15 cellular contexts compared by ENCODE assay signal in genomic region chr17:55870044-55870443, GRCh38.
DNase-seq lines count a peak whose midpoint lies in the region; TF ChIP-seq lines count a peak whose summit lies in the region.
"Had no signal": no experiment of that assay in that cellular context is flagged by ENCODE, and none has a peak within 500 bp of the region (broad histone marks: within the 10 kb centered on the region; RNA-seq: fewer than 3 reads in every experiment).

No MANE protein-coding gene starts in this region.

- H3K9me3 ChIP-seq in HUES64 (ENCODE audit: insufficient read depth, low read depth, low read length) (peaks cover 15% of the 10 kb centered on the region), endodermal cell (ENCODE audit: control insufficient read depth, low read length) (no peaks in the 10 kb centered on the region), mammary epithelial cell (replicated peaks; ENCODE audit: insufficient read depth, low read length) (no peaks in the 10 kb centered on the region)

- DNase-seq in H7 (peak; percentile 2), endodermal cell (peak; percentile 60), mesendoderm (peak; percentile 2), cerebellar cortex (ENCODE audit: low spot score) (no peak), mammary epithelial cell (no peak)
- DNase-seq in activated CD8-positive, alpha-beta memory T cell treated with anti-CD3 and anti-CD28 coated beads, Interleukin-2, amount 50 U/mL, for 4 hours = no peak
- DNase-seq: Calu3; CD8-positive, alpha-beta T cell; DMS79 treated with DMSO at 0.1 percent for 48 hours; KBM-7 had no signal

- H3K36me3 Mint-ChIP-seq in endodermal cell (ENCODE audit: low read depth) = peaks cover 1% of the 10 kb centered on the region
- H3K36me3 Mint-ChIP-seq: CD8-positive, alpha-beta T cell; IgD-negative memory B cell had no signal

- H3K4me1 ChIP-seq in HUES64 (ENCODE audit: insufficient read depth, low read length) (no peaks in the 10 kb centered on the region), endodermal cell (ENCODE audit: control insufficient read depth, insufficient read depth, low read length) (no peaks in the 10 kb centered on the region), mesendoderm (ENCODE audit: control insufficient read depth, low read depth, low read length) (no peaks in the 10 kb centered on the region), mammary epithelial cell (ENCODE audit: insufficient read depth, low read length) (no peaks in the 10 kb centered on the region)
- H3K4me1 ChIP-seq: BLaER1 treated with 17β-estradiol and CSF1 and Interleukin-3, amounts not matched to agents 10 nM and 100 nM had no signal

- H2AFZ ChIP-seq in mammary epithelial cell (ENCODE audit: low read depth, low read length) = no peak overlapping the region

- H4K5ac ChIP-seq in mesendoderm (ENCODE audit: low read length) = no peak overlapping the region

- no peak overlapping the region for H3K27ac Mint-ChIP-seq in endodermal cell
- H3K27ac Mint-ChIP-seq: B cell; CD8-positive, alpha-beta T cell; IgD-negative memory B cell had no signal

- H2AK5ac ChIP-seq in mesendoderm (ENCODE audit: low read length) = no peak overlapping the region

- in situ Hi-C loops in mammary epithelial cell (cut with MboI; ENCODE audit: low sequenced_read_pairs in 2 of 2) = no loop called here

- H3K27me3 Mint-ChIP-seq in endodermal cell (ENCODE audit: insufficient read depth) = no peaks in the 10 kb centered on the region
- H3K27me3 Mint-ChIP-seq: B cell, IgD-negative memory B cell had no signal

- no TSS peak for BruUV-seq in mammary epithelial cell (replicated peaks; lab: Mats Ljungman, UMichigan)

- H3K27ac ChIP-seq in HUES64 (ENCODE audit: low read depth, low read length) (peak overlapping the region; percentile 82; the same call in 1 of the 2 replicates), endodermal cell (ENCODE audit: low read depth, low read length) (no peak overlapping the region), mesendoderm (ENCODE audit: low read depth, low read length) (no peak overlapping the region), mammary epithelial cell (ENCODE audit: insufficient read depth, low read depth, low read length) (no peak overlapping the region)
- H3K27ac ChIP-seq: BLaER1 treated with 17β-estradiol and CSF1 and Interleukin-3, amounts not matched to agents 10 nM and 100 nM had no signal

- no peak overlapping the region for H3K23ac ChIP-seq in mesendoderm (ENCODE audit: low read length)

- H3K4ac ChIP-seq in mesendoderm (ENCODE audit: low read depth, low read length) = no peak overlapping the region

- no peak overlapping the region for H3K4me2 ChIP-seq in mesendoderm (ENCODE audit: low read length)
- no peak overlapping the region for H3K4me2 ChIP-seq in mammary epithelial cell (ENCODE audit: insufficient read depth, low read depth, low read length)
- H3K4me2 ChIP-seq: BLaER1 treated with 17β-estradiol and CSF1 and Interleukin-3, amounts not matched to agents 10 nM and 100 nM had no signal

- H2BK120ac ChIP-seq in mesendoderm (ENCODE audit: low read depth, low read length) = no peak overlapping the region

- no peak overlapping the region; the same call in 1 of the 2 replicates for H3K9ac ChIP-seq in HUES64 (ENCODE audit: low read depth, low read length)
- no peak overlapping the region for H3K9ac ChIP-seq in endodermal cell (ENCODE audit: extremely low read depth, low read length, poor library complexity, severe bottlenecking)
- no peak overlapping the region for H3K9ac ChIP-seq in mesendoderm (ENCODE audit: low read length)
- H3K9ac ChIP-seq in mammary epithelial cell (ENCODE audit: insufficient read depth, low read length) = no peak overlapping the region
- H3K9ac ChIP-seq: BLaER1 treated with 17β-estradiol and CSF1 and Interleukin-3, amounts not matched to agents 10 nM and 100 nM had no signal

- intact Hi-C loops in mammary epithelial cell (cut with micrococcal nuclease) = no loop called here

- H2BK5ac ChIP-seq in mesendoderm (ENCODE audit: low read length) = no peak overlapping the region

- dilution Hi-C loops in mammary epithelial cell (cut with HindIII; ENCODE audit: low sequenced_read_pairs) = no loop called here

- peaks cover 27% of the 10 kb centered on the region for H3K9me3 Mint-ChIP-seq in endodermal cell

- no peak overlapping the region for H3K18ac ChIP-seq in mesendoderm (ENCODE audit: low read length)

- H3K4me1 Mint-ChIP-seq in endodermal cell = no peaks in the 10 kb centered on the region
- H3K4me1 Mint-ChIP-seq: B cell, IgD-negative memory B cell had no signal

- CTCF ChIA-PET in mammary epithelial cell (lab: Charles Lee; ENCODE audit: low non-redundant PET) = no interaction called here

- H3K27me3 ChIP-seq in H7 (ENCODE audit: control insufficient read depth, insufficient read depth, low read length) (no peaks in the 10 kb centered on the region), HUES64 (ENCODE audit: insufficient read depth, low read length) (no peaks in the 10 kb centered on the region), endodermal cell (ENCODE audit: control insufficient read depth, insufficient read depth, low read length, poor library complexity, severe bottlenecking) (no peaks in the 10 kb centered on the region), mesendoderm (ENCODE audit: insufficient read depth, low read length, poor library complexity) (no peaks in the 10 kb centered on the region), mammary epithelial cell (ENCODE audit: insufficient read depth, low read length) (no peaks in the 10 kb centered on the region)
- H3K27me3 ChIP-seq: BLaER1 treated with 17β-estradiol and CSF1 and Interleukin-3, amounts not matched to agents 10 nM and 100 nM had no signal

- no peak overlapping the region for H2BK15ac ChIP-seq in mesendoderm (replicated peaks; ENCODE audit: low read depth)

- H3K79me2 ChIP-seq in mesendoderm (ENCODE audit: control insufficient read depth, insufficient read depth, low read length) (no peaks in the 10 kb centered on the region), mammary epithelial cell (ENCODE audit: insufficient read depth, low read length) (no peaks in the 10 kb centered on the region)

- H3K4me3 ChIP-seq in H7 (ENCODE audit: insufficient read depth, low read depth, low read length) = no peak overlapping the region
- no peak overlapping the region for H3K4me3 ChIP-seq in HUES64 (ENCODE audit: low read length)
- H3K4me3 ChIP-seq in endodermal cell (ENCODE audit: low read length) = no peak overlapping the region
- no peak overlapping the region for H3K4me3 ChIP-seq in mesendoderm (ENCODE audit: low read length)
- H3K4me3 ChIP-seq in mammary epithelial cell (replicated peaks in 1 of 3; ENCODE audit: insufficient read depth in 1 of 3, low read depth in 2 of 3, low read length in 3 of 3) = no peak overlapping the region
- H3K4me3 ChIP-seq: BLaER1 treated with 17β-estradiol and CSF1 and Interleukin-3, amounts not matched to agents 10 nM and 100 nM; GM12878 had no signal

- no peaks in the 10 kb centered on the region for H3K79me1 ChIP-seq in mesendoderm (ENCODE audit: low read length)

- H3K36me3 ChIP-seq in H7 (replicated peaks; ENCODE audit: control insufficient read depth, insufficient read depth, low read length) (no peaks in the 10 kb centered on the region), HUES64 (ENCODE audit: insufficient read depth, low read length) (no peaks in the 10 kb centered on the region), endodermal cell (ENCODE audit: control insufficient read depth, insufficient read depth, low read length) (no peaks in the 10 kb centered on the region), mesendoderm (ENCODE audit: control insufficient read depth, insufficient read depth, low read length) (no peaks in the 10 kb centered on the region), mammary epithelial cell (ENCODE audit: insufficient read depth, low read length) (no peaks in the 10 kb centered on the region)
- H3K36me3 ChIP-seq: BLaER1 treated with 17β-estradiol and CSF1 and Interleukin-3, amounts not matched to agents 10 nM and 100 nM had no signal

- H3K56ac ChIP-seq in mesendoderm (ENCODE audit: low read length) = no peak overlapping the region

- H4K20me1 ChIP-seq in mammary epithelial cell (ENCODE audit: insufficient read depth, low read length) = no peaks in the 10 kb centered on the region
- H4K20me1 ChIP-seq: BLaER1 treated with 17β-estradiol and CSF1 and Interleukin-3, amounts not matched to agents 10 nM and 100 nM had no signal

- H3K4me3 Mint-ChIP-seq in endodermal cell = no peak overlapping the region
- H3K4me3 Mint-ChIP-seq: B cell; CD8-positive, alpha-beta T cell; IgD-negative memory B cell had no signal

- no peak for TF ChIP-seq CTCF in endodermal cell (conservative IDR thresholded peaks at IDR 0.05)
- TF ChIP-seq CTCF in mammary epithelial cell (conservative IDR thresholded peaks at IDR 0.05 in 1 of 2, IDR thresholded peaks at IDR 0.05 in 1 of 2; ENCODE audit: extremely low read depth in 1 of 2, insufficient read depth in 1 of 2, low read depth in 1 of 2, low read length in 2 of 2) = no peak

- H4K8ac ChIP-seq in mesendoderm (ENCODE audit: low read depth, low read length) = no peak overlapping the region

Comparison
In these comparisons a context has a peak if more than half of its experiments do, and no peak if none do; other contexts are left out.
1. DNase-seq: peak in H7 (single experiment), endodermal cell (single experiment) and mesendoderm (single experiment); none in activated CD8-positive, alpha-beta memory T cell treated with anti-CD3 and anti-CD28 coated beads, Interleukin-2, amount 50 U/mL, for 4 hours (single experiment), cerebellar cortex (single experiment) and mammary epithelial cell (single experiment).